8 cellular contexts compared by ENCODE assay signal in the genomic region with DNA sequence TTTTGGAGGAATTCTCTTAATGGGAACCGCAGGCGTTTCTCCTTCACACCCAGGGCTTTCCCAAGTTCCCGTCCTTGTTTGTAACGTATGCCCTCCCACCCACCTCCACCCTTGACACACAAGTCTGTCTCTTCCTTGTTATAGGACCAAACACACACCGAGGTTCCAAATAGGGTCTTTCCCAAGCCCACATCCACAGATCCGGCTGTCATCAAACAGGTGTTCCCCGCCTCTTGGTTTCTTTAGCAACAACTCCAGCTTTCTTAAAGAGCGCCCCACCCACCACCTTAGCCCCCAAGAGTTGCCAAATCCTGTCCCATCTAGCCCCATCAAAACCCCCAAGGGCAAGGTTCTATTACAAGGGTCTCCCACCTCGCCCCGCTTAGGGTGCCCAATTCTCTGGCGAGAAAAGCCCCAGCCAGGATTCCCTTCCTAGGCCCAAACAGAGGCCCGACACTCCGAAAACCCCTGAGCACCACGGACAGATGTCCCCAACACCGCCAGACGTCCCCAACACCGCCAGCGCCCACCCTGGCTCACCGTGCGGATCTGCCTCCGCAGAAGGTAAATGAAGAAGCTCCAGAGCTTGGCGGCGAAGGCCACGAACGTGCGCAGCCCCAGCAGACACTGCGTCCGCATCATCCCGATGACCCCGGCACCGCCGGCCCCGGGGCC. TPM values are rescaled to one million over a fixed set of nuclear protein-coding genes. Genes with fewer than 3 reads are reported as not detected.
DNase-seq lines count a peak whose midpoint lies in the region; ATAC-seq and TF ChIP-seq lines count a peak whose summit lies in the region.

No MANE protein-coding gene starts in this region.

- peaks cover 12 to 39% (median 18%) of the 10 kb centered on the region in 3 donors for H3K36me3 ChIP-seq in esophagus squamous epithelium

- 0 to 1% methylated on average over 7 to 8 of the region's 33 CpGs for WGBS in esophagus squamous epithelium, 2 donors

- no peak for ATAC-seq in HG03378 (IDR thresholded peaks at IDR 0.05; ENCODE audit: unreplicated experiment)
- no peak for ATAC-seq in GM19467 (IDR thresholded peaks at IDR 0.05; ENCODE audit: unreplicated experiment)

- peak overlapping the region; percentile 95 for H3K27ac Mint-ChIP-seq in progenitor cell of endocrine pancreas

- no peaks in the 10 kb centered on the region for H3K9me3 ChIP-seq in esophagus squamous epithelium

- peaks cover 25% of the 10 kb centered on the region for H3K4me1 Mint-ChIP-seq in progenitor cell of endocrine pancreas (ENCODE audit: low read depth)

- H3K4me3 ChIP-seq in GM08714 (ENCODE audit: low read length) = peak overlapping the region; percentile 97
- peak overlapping the region; percentile 89 to 99 (median 96) for H3K4me3 ChIP-seq in esophagus squamous epithelium

- TF ChIP-seq POLR2A in esophagus squamous epithelium (IDR thresholded peaks at IDR 0.05) = no peak

- DNase-seq in RWPE1 (ENCODE audit: low spot score) (no peak), esophagus squamous epithelium (lab: John Stamatoyannopoulos, UW) (no peak), progenitor cell of endocrine pancreas (ENCODE audit: low spot score, unreplicated experiment) (no peak), NCI-H1930 (lab: John Stamatoyannopoulos, UW) (no peak), dedifferentiated amniotic fluid mesenchymal stem cell (ENCODE audit: extremely low spot score) (no peak)

- peaks cover 13% of the 10 kb centered on the region for H3K36me3 Mint-ChIP-seq in progenitor cell of endocrine pancreas (ENCODE audit: insufficient read depth)

- peaks cover 28 to 63% (median 37%) of the 10 kb centered on the region in 3 donors for H3K4me1 ChIP-seq in esophagus squamous epithelium

- peak overlapping the region; percentile 96 for H3K4me3 Mint-ChIP-seq in progenitor cell of endocrine pancreas (ENCODE audit: low read depth)

- H3K27me3 ChIP-seq in esophagus squamous epithelium = no peaks in the 10 kb centered on the region

- peak overlapping the region; percentile 98 for H3K27ac ChIP-seq in RWPE1
- H3K27ac ChIP-seq in esophagus squamous epithelium = peak overlapping the region; percentile 96 to 100 (median 98)

- intact Hi-C loops in esophagus squamous epithelium (cut with DNase I) = no loop called here

- TF ChIP-seq CTCF in RWPE1 (conservative IDR thresholded peaks at IDR 0.05; ENCODE audit: low read depth) = no peak
- TF ChIP-seq CTCF in esophagus squamous epithelium (IDR thresholded peaks at IDR 0.05) = no peak
- no peak for TF ChIP-seq CTCF in progenitor cell of endocrine pancreas (IDR thresholded peaks at IDR 0.05; ENCODE audit: unreplicated experiment)

- POLR2A ChIA-PET in RWPE1 (lab: Yijun Ruan, JAX; ENCODE audit: low non-redundant PET) = interaction anchor here (0.7 kb wide), 1 partner anchor 9 kb away, joined by 4 read pairs; a partner anchor contains a TSS

- no peaks in the 10 kb centered on the region for H3K27me3 Mint-ChIP-seq in progenitor cell of endocrine pancreas

- no peaks in the 10 kb centered on the region for H3K9me3 Mint-ChIP-seq in progenitor cell of endocrine pancreas (ENCODE audit: low read depth)

- CTCF ChIA-PET in RWPE1 (lab: Yijun Ruan, JAX) = interaction anchor here (1.1 to 1.2 kb wide), 2 partner anchors 9 to 46 kb away, joined by 3 to 5 read pairs; no protein-coding TSS in a partner anchor

RNA-seq across cellular contexts. Expression of a gene that starts 0.7 kb away (rescaled TPM):
- total RNA-seq in esophagus squamous epithelium (10 to 100 TPM; 42.0 to 52.1 (median 47.8) TPM), progenitor cell of endocrine pancreas (134 and 137 TPM in 2 replicates)

RNA-seq across cellular contexts. Expression of a gene that starts 1.2 kb away (rescaled TPM):
- total RNA-seq in esophagus squamous epithelium = 10 to 100 TPM; 14.9 to 21.8 (median 16.6) TPM
- total RNA-seq in progenitor cell of endocrine pancreas = 42.3 and 45.0 TPM in 2 replicates

RNA-seq across cellular contexts. Expression of a gene that starts 8.5 kb away (rescaled TPM):
- total RNA-seq in esophagus squamous epithelium (100 to 1,000 TPM; 172 to 384 (median 197) TPM), progenitor cell of endocrine pancreas (447 and 466 TPM in 2 replicates)

RNA-seq across cellular contexts. Expression of a gene that starts 11.5 kb away (rescaled TPM):
- total RNA-seq in esophagus squamous epithelium (100 to 1,000 TPM; 172 to 411 (median 208) TPM), progenitor cell of endocrine pancreas (137 and 147 TPM in 2 replicates)

RNA-seq across cellular contexts. Expression of a gene that starts 11.5 kb away (rescaled TPM):
- total RNA-seq in esophagus squamous epithelium = 10 to 100 TPM; 24.7 to 30.6 (median 27.0) TPM
- total RNA-seq in progenitor cell of endocrine pancreas = 66.9 and 73.7 TPM in 2 replicates
